ENCODE assay signal across 13 cellular contexts in genomic region chr6:82245376-82245775, GRCh38. TPM values are rescaled to one million over a fixed set of nuclear protein-coding genes. Genes with fewer than 3 reads are reported as not detected.
A peak's percentile ranks its signal among the peaks of the same experiment; 100 is the strongest.
DNase-seq lines count a peak whose midpoint lies in the region; ATAC-seq and TF ChIP-seq lines count a peak whose summit lies in the region.
"Had no signal": no experiment of that assay in that cellular context is flagged by ENCODE, and none has a peak within 500 bp of the region (broad histone marks: within the 10 kb centered on the region; RNA-seq: fewer than 3 reads in every experiment).

No MANE protein-coding gene starts in this region.

- H3K9ac ChIP-seq in endocrine pancreas (ENCODE audit: control insufficient read depth, insufficient read depth, low read length), result no peak overlapping the region

- H3K4me3 ChIP-seq in PC-9 (peak overlapping the region; percentile 90; the same call in 1 of the 2 replicates), endocrine pancreas (ENCODE audit: control insufficient read depth, insufficient read depth, low read length) (peak overlapping the region; percentile 12)
- H3K4me3 ChIP-seq: prostate gland had no signal

- peak overlapping the region; percentile 79 for H3K4me2 ChIP-seq in PC-9

- H4K20me1 ChIP-seq in PC-9 (ENCODE audit: insufficient read depth), result peaks cover 12% of the 10 kb centered on the region

- peaks cover 45% of the 10 kb centered on the region for H3K4me1 Mint-ChIP-seq in activated CD4-positive, alpha-beta T cell treated with anti-CD3 and anti-CD28 coated beads, Interleukin-2, amount 10 ng/mL, durations not matched to agents 7 days and 5 days
- peaks cover 26% of the 10 kb centered on the region for H3K4me1 Mint-ChIP-seq in progenitor cell of endocrine pancreas (ENCODE audit: low read depth)

- H3F3A ChIP-seq in PC-9 (ENCODE audit: insufficient read depth, low read depth), result peaks cover 15% of the 10 kb centered on the region

- H3K4me3 Mint-ChIP-seq in activated CD4-positive, alpha-beta T cell treated with anti-CD3 and anti-CD28 coated beads, Interleukin-2, amount 10 ng/mL, durations not matched to agents 7 days and 5 days, result peak overlapping the region; percentile 63
- H3K4me3 Mint-ChIP-seq in progenitor cell of endocrine pancreas (ENCODE audit: low read depth), result peak overlapping the region; percentile 95

- H3K27me3 ChIP-seq in PC-9 (ENCODE audit: insufficient read depth, low read depth) (no peaks in the 10 kb centered on the region), endocrine pancreas (ENCODE audit: control insufficient read depth, insufficient read depth, low read length) (no peaks in the 10 kb centered on the region)

- H2AFZ ChIP-seq in PC-9, result no peak overlapping the region

- H3K27ac Mint-ChIP-seq in activated CD4-positive, alpha-beta T cell treated with anti-CD3 and anti-CD28 coated beads, Interleukin-2, amount 10 ng/mL, durations not matched to agents 7 days and 5 days, result peak overlapping the region; percentile 82
- H3K27ac Mint-ChIP-seq in progenitor cell of endocrine pancreas, result peak overlapping the region; percentile 84

- H3K9me3 ChIP-seq in PC-9 (ENCODE audit: insufficient read depth, low read depth) (no peaks in the 10 kb centered on the region), endocrine pancreas (ENCODE audit: control insufficient read depth, low read length) (no peaks in the 10 kb centered on the region)
- H3K9me3 ChIP-seq: prostate gland had no signal

- H3K27ac ChIP-seq in PC-9, result no peak overlapping the region
- H3K27ac ChIP-seq: prostate gland had no signal

- no peak for DNase-seq in activated CD4-positive, alpha-beta T cell treated with anti-CD3 and anti-CD28 coated beads, Interleukin-2, amount 10 ng/mL, durations not matched to agents 7 days and 5 days
- no peak for DNase-seq in activated CD4-positive, alpha-beta T cell treated with anti-CD3 and anti-CD28 coated beads, Interleukin-2, amount 50 U/mL, for 48 hours
- DNase-seq in PC-9, result no peak
- no peak for DNase-seq in progenitor cell of endocrine pancreas (ENCODE audit: low spot score, unreplicated experiment)
- no peak for DNase-seq in iPS-NIHi11 (ENCODE audit: low spot score)
- no peak for DNase-seq in inferior parietal cortex (ENCODE audit: extremely low spot score)
- DNase-seq: GF-D8; left ventricle myocardium superior; NCI-H2107; stimulated activated CD4-positive, alpha-beta T cell treated with anti-CD3 and anti-CD28 coated beads, Interleukin-4, amount 100 ng/mL, for 24 hours had no signal

- no peaks in the 10 kb centered on the region for H3K9me2 ChIP-seq in PC-9 (ENCODE audit: insufficient read depth)

- intact Hi-C loops in PC-9 (cut with micrococcal nuclease; ENCODE audit: unreplicated experiment), result loop anchor here (5.0 to 10.0 kb wide), 2 partner anchors 949 to 1267 kb away; partner anchors contain the start of genes PGM3, PRSS35 and RWDD2A

- TF ChIP-seq CTCF in PC-9 (conservative IDR thresholded peaks at IDR 0.05) (no peak), progenitor cell of endocrine pancreas (IDR thresholded peaks at IDR 0.05; ENCODE audit: unreplicated experiment) (no peak)

- H3K4me1 ChIP-seq in PC-9 (replicated peaks; ENCODE audit: insufficient read depth) (peaks cover 19% of the 10 kb centered on the region), endocrine pancreas (ENCODE audit: control insufficient read depth, insufficient read depth, low read length) (peaks cover 11% of the 10 kb centered on the region)
- H3K4me1 ChIP-seq: prostate gland had no signal

- H3K36me3 Mint-ChIP-seq in activated CD4-positive, alpha-beta T cell treated with anti-CD3 and anti-CD28 coated beads, Interleukin-2, amount 10 ng/mL, durations not matched to agents 7 days and 5 days (ENCODE audit: low read depth), result peaks cover 30% of the 10 kb centered on the region
- H3K36me3 Mint-ChIP-seq in progenitor cell of endocrine pancreas (ENCODE audit: insufficient read depth), result peaks cover 10% of the 10 kb centered on the region

- ATAC-seq in GM21447 (IDR thresholded peaks at IDR 0.05; ENCODE audit: unreplicated experiment), result no peak
- ATAC-seq: left ventricle myocardium superior had no signal

- CTCF ChIA-PET in activated CD4-positive, alpha-beta T cell treated with anti-CD3 and anti-CD28 coated beads, Interleukin-2, amount 10 ng/mL, durations not matched to agents 7 days and 5 days (lab: Charles Lee), result interaction anchor here (1.4 kb wide), 1 partner anchor 820 kb away, joined by 5 read pairs; the partner anchor contains the start of gene UBE3D
- CTCF ChIA-PET in PC-9 (lab: Charles Lee), result no interaction called here

- H3K36me3 ChIP-seq in PC-9 (ENCODE audit: low read depth) (peaks cover 10% of the 10 kb centered on the region), endocrine pancreas (ENCODE audit: control insufficient read depth, insufficient read depth, low read length) (no peaks in the 10 kb centered on the region)
- H3K36me3 ChIP-seq: prostate gland had no signal

- no peaks in the 10 kb centered on the region for H3K9me3 Mint-ChIP-seq in activated CD4-positive, alpha-beta T cell treated with anti-CD3 and anti-CD28 coated beads, Interleukin-2, amount 10 ng/mL, durations not matched to agents 7 days and 5 days
- peaks cover 3% of the 10 kb centered on the region for H3K9me3 Mint-ChIP-seq in progenitor cell of endocrine pancreas (ENCODE audit: low read depth)

- no peaks in the 10 kb centered on the region for H3K27me3 Mint-ChIP-seq in activated CD4-positive, alpha-beta T cell treated with anti-CD3 and anti-CD28 coated beads, Interleukin-2, amount 10 ng/mL, durations not matched to agents 7 days and 5 days
- H3K27me3 Mint-ChIP-seq in progenitor cell of endocrine pancreas, result no peaks in the 10 kb centered on the region

- POLR2A ChIA-PET in activated CD4-positive, alpha-beta T cell treated with anti-CD3 and anti-CD28 coated beads, Interleukin-2, amount 10 ng/mL, durations not matched to agents 7 days and 5 days (lab: Charles Lee), result no interaction called here
- POLR2A ChIA-PET in PC-9 (lab: Charles Lee; ENCODE audit: unreplicated experiment), result no interaction called here

- BruUV-seq in PC-9 (replicated peaks; lab: Mats Ljungman, UMichigan), result no TSS peak

- H3K79me2 ChIP-seq in PC-9 (ENCODE audit: low read depth), result peaks cover 68% of the 10 kb centered on the region

RNA-seq across cellular contexts. Expression of gene IBTK, which starts 2.2 kb away (rescaled TPM):
- 10 to 100 TPM; 26.8 to 27.3 TPM for total RNA-seq in activated CD4-positive, alpha-beta T cell treated with anti-CD3 and anti-CD28 coated beads, Interleukin-2, amount 10 ng/mL, durations not matched to agents 7 days and 5 days
- total RNA-seq in PC-9 (2021) (23.1 and 25.9 TPM in 2 replicates), progenitor cell of endocrine pancreas (34.8 and 36.7 TPM in 2 replicates)
